8 cellular contexts compared by ENCODE assay signal in the genomic region with DNA sequence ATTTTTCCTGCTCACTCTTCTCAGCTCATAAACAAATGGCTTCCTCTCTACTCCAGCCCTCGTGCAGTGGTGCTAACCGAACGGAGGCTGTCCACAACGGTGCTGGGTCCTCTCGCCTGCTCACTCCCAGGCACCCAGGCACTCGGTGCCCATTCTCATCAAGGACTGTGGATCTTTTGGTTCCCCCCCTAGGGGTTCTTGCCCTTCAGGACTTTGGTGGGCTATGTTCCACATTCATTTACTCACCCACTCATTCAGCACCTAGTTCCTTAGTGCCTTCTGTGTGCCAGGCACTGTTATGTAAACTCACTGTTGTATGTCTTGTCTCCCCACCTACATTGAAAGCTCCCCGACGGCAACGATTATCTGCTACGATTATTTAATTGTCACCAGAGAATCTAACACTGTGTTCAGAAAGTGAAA.
DNase-seq lines count a peak whose midpoint lies in the region; ATAC-seq and TF ChIP-seq lines count a peak whose summit lies in the region.
"Had no signal": no experiment of that assay in that cellular context is flagged by ENCODE, and none has a peak within 500 bp of the region (broad histone marks: within the 10 kb centered on the region; RNA-seq: fewer than 3 reads in every experiment).

No MANE protein-coding gene starts in this region.

- peak; percentile 6 to 14 for ATAC-seq in activated T-cell treated with anti-CD3 and anti-CD28 coated beads, Interleukin-2, amount 50 U/mL, for 4 hours
- no peak for ATAC-seq in stimulated activated memory B cell treated with anti-CD40 and anti-IgM and Interleukin-4, amounts not matched to agents 10 μg/mL and 1 μg/mL and 100 μg/mL, for 72 hours
- ATAC-seq in GM21423 (IDR thresholded peaks at IDR 0.05; ENCODE audit: unreplicated experiment) (no peak), GM19452 (IDR thresholded peaks at IDR 0.05; ENCODE audit: unreplicated experiment) (no peak), HG03354 (IDR thresholded peaks at IDR 0.05; ENCODE audit: poor library complexity, severe bottlenecking, unreplicated experiment) (no peak)

- H4K20me1 ChIP-seq in Karpas-422 (ENCODE audit: insufficient read depth, low read depth, low read length): no peaks in the 10 kb centered on the region

- H3K4me3 ChIP-seq in Karpas-422 (ENCODE audit: low read length): no peak overlapping the region
- H3K4me3 ChIP-seq: cardiac muscle cell had no signal

- no peak for TF ChIP-seq CTCF in glutamatergic neuron (IDR thresholded peaks at IDR 0.05; ENCODE audit: partially characterized antibody, unreplicated experiment)

- peaks cover 40% of the 10 kb centered on the region for H3K36me3 Mint-ChIP-seq in activated T-cell treated with anti-CD3 and anti-CD28 coated beads, Interleukin-2, amount 50 U/mL, for 4 hours (ENCODE audit: insufficient read depth)
- H3K36me3 Mint-ChIP-seq in glutamatergic neuron (ENCODE audit: unreplicated experiment): no peaks in the 10 kb centered on the region
- H3K36me3 Mint-ChIP-seq in stimulated activated memory B cell treated with anti-CD40 and anti-IgM and Interleukin-4, amounts not matched to agents 10 μg/mL and 1 μg/mL and 100 μg/mL, for 72 hours: peaks cover 44% of the 10 kb centered on the region

- H3K9me3 Mint-ChIP-seq in activated T-cell treated with anti-CD3 and anti-CD28 coated beads, Interleukin-2, amount 50 U/mL, for 4 hours: no peaks in the 10 kb centered on the region
- H3K9me3 Mint-ChIP-seq in glutamatergic neuron (ENCODE audit: unreplicated experiment): peaks cover 8% of the 10 kb centered on the region
- H3K9me3 Mint-ChIP-seq in stimulated activated memory B cell treated with anti-CD40 and anti-IgM and Interleukin-4, amounts not matched to agents 10 μg/mL and 1 μg/mL and 100 μg/mL, for 72 hours: no peaks in the 10 kb centered on the region

- H3K27ac Mint-ChIP-seq in glutamatergic neuron (ENCODE audit: unreplicated experiment): peak overlapping the region; percentile 72
- peak overlapping the region; percentile 75 for H3K27ac Mint-ChIP-seq in stimulated activated memory B cell treated with anti-CD40 and anti-IgM and Interleukin-4, amounts not matched to agents 10 μg/mL and 1 μg/mL and 100 μg/mL, for 72 hours

- H3K9me2 ChIP-seq in Karpas-422 (replicated peaks; ENCODE audit: insufficient read depth, low read length): no peaks in the 10 kb centered on the region

- H2AFZ ChIP-seq in Karpas-422 (ENCODE audit: low read length): no peak overlapping the region

- H3K27ac ChIP-seq in Karpas-422 (ENCODE audit: low read length): peak overlapping the region; percentile 96
- H3K27ac ChIP-seq: cardiac muscle cell had no signal

- no peaks in the 10 kb centered on the region for H3K27me3 Mint-ChIP-seq in activated T-cell treated with anti-CD3 and anti-CD28 coated beads, Interleukin-2, amount 50 U/mL, for 4 hours (ENCODE audit: low read depth)
- peaks cover 7% of the 10 kb centered on the region for H3K27me3 Mint-ChIP-seq in glutamatergic neuron (ENCODE audit: unreplicated experiment)
- H3K27me3 Mint-ChIP-seq in stimulated activated memory B cell treated with anti-CD40 and anti-IgM and Interleukin-4, amounts not matched to agents 10 μg/mL and 1 μg/mL and 100 μg/mL, for 72 hours: no peaks in the 10 kb centered on the region

- DNase-seq in Karpas-422 (no peak), glutamatergic neuron (no peak)
- no peak for DNase-seq in activated T-cell treated with anti-CD3 and anti-CD28 coated beads, Interleukin-2, amount 50 U/mL, for 4 hours

- H3K4me1 Mint-ChIP-seq in activated T-cell treated with anti-CD3 and anti-CD28 coated beads, Interleukin-2, amount 50 U/mL, for 4 hours (ENCODE audit: low read depth): peaks cover 89% of the 10 kb centered on the region
- peaks cover 45% of the 10 kb centered on the region for H3K4me1 Mint-ChIP-seq in glutamatergic neuron (ENCODE audit: low read depth, unreplicated experiment)
- H3K4me1 Mint-ChIP-seq in stimulated activated memory B cell treated with anti-CD40 and anti-IgM and Interleukin-4, amounts not matched to agents 10 μg/mL and 1 μg/mL and 100 μg/mL, for 72 hours: peaks cover 65% of the 10 kb centered on the region

- H3K9me3 ChIP-seq in Karpas-422 (ENCODE audit: low read length): no peaks in the 10 kb centered on the region

- peak overlapping the region; percentile 88 for H3K4me3 Mint-ChIP-seq in activated T-cell treated with anti-CD3 and anti-CD28 coated beads, Interleukin-2, amount 50 U/mL, for 4 hours
- peak overlapping the region; percentile 49 for H3K4me3 Mint-ChIP-seq in glutamatergic neuron (ENCODE audit: unreplicated experiment)
- no peak overlapping the region for H3K4me3 Mint-ChIP-seq in stimulated activated memory B cell treated with anti-CD40 and anti-IgM and Interleukin-4, amounts not matched to agents 10 μg/mL and 1 μg/mL and 100 μg/mL, for 72 hours

- no peaks in the 10 kb centered on the region for H3K36me3 ChIP-seq in Karpas-422 (ENCODE audit: insufficient read depth, low read length)
- H3K36me3 ChIP-seq: cardiac muscle cell had no signal

- no peaks in the 10 kb centered on the region for H3K27me3 ChIP-seq in Karpas-422 (ENCODE audit: low read length)
- H3K27me3 ChIP-seq: cardiac muscle cell had no signal

- H3K9ac ChIP-seq in Karpas-422 (ENCODE audit: low read length): 0 out of 2 replicates have a peak overlapping the region, but pooled peaks have one; percentile 5

- H3K4me1 ChIP-seq in Karpas-422 (ENCODE audit: low read length): peaks cover 99% of the 10 kb centered on the region

- H3K4me2 ChIP-seq in Karpas-422 (ENCODE audit: low read depth, low read length, poor library complexity, severe bottlenecking): peak overlapping the region; percentile 71

- H3K79me2 ChIP-seq in Karpas-422 (ENCODE audit: low read length): peaks cover 84% of the 10 kb centered on the region

Comparison
In these comparisons a context has a peak if more than half of its experiments do, and no peak if none do; other contexts are left out.
1. ATAC-seq: peak in activated T-cell treated with anti-CD3 and anti-CD28 coated beads, Interleukin-2, amount 50 U/mL, for 4 hours (2 of 2); none in stimulated activated memory B cell treated with anti-CD40 and anti-IgM and Interleukin-4, amounts not matched to agents 10 μg/mL and 1 μg/mL and 100 μg/mL, for 72 hours (single experiment), GM21423 (single experiment), GM19452 (single experiment) and HG03354 (single experiment).